ENCODE assay signal across 1 cellular context in the genomic region with DNA sequence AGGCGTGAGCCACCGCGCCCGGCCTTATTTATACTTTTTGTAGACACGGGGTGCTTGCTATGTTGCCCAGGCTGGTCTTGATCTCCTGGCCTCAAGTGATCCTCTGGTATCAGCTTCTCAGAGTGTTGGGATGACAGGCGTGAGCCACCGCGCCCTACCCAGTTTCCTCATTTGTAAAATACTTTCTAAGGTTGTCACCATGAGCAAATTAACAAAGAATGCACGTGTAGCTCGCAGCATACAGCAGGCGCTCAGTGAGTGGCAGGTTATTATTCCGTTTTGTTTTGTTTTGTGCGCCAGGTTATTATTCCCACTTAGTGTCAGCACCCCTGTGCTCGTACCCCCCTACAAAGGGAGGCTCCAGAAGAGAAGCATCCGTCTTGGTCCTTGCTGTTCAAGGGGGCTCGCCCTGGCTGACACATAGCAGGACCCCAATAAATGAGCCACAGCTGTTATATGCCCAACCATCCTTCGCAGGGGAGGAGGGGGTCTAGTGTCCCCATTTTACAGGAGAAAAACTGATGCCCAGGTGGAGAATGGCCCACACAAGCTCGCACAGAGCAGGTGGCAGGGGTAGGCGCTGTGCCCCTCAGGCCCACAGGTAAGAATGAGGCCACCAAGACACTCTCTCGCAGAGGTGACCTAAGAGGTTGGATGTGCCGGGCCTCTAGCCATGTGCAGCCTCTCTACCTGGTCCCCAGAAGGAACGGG.
TF ChIP-seq lines count a peak whose summit lies in the region.

No MANE protein-coding gene starts in this region.

TF ChIP-seq in HepG2, 621 proteins besides CTCF, POLR2A, EP300 and RAD21 (continues in another document):
- TF ChIP-seq BORCS8-MEF2B (CRISPR knock-in tag; IDR thresholded peaks at IDR 0.05) = no peak
- TF ChIP-seq, protein P1, sequence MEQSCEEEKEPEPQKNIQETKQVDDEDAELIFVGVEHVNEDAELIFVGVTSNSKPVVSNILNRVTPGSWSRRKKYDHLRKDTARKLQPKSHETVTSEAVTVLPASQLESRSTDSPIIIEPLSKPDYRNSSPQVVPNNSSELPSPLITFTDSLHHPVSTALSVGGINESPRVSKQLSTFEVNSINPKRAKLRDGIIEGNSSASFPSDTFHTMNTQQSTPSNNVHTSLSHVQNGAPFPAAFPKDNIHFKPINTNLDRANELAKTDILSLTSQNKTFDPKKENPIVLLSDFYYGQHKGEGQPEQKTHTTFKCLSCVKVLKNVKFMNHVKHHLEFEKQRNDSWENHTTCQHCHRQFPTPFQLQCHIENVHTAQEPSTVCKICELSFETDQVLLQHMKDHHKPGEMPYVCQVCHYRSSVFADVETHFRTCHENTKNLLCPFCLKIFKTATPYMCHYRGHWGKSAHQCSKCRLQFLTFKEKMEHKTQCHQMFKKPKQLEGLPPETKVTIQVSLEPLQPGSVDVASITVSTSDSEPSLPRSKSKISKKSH (CRISPR knock-in tag; IDR thresholded peaks at IDR 0.05; ENCODE audit: borderline replicate concordance) = no peak
- no peak for TF ChIP-seq SP2 (CRISPR knock-in tag; IDR thresholded peaks at IDR 0.05)
- TF ChIP-seq, protein P2, sequence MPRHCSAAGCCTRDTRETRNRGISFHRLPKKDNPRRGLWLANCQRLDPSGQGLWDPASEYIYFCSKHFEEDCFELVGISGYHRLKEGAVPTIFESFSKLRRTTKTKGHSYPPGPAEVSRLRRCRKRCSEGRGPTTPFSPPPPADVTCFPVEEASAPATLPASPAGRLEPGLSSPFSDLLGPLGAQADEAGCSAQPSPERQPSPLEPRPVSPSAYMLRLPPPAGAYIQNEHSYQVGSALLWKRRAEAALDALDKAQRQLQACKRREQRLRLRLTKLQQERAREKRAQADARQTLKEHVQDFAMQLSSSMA (CRISPR knock-in tag; IDR thresholded peaks at IDR 0.05) = no peak; the same call in 1 of the 2 replicates
- no peak for TF ChIP-seq NFRKB (IDR thresholded peaks at IDR 0.05)
- no peak for TF ChIP-seq POLR2AphosphoS5 (IDR thresholded peaks at IDR 0.05; ENCODE audit: low read depth, low read length)
- TF ChIP-seq RBFOX2 (IDR thresholded peaks at IDR 0.05; ENCODE audit: low read depth, low read length) = no peak
- peak; percentile 90 for TF ChIP-seq ZNF629 (CRISPR knock-in tag; conservative IDR thresholded peaks at IDR 0.05)
- TF ChIP-seq KLF15 (CRISPR knock-in tag; IDR thresholded peaks at IDR 0.05; ENCODE audit: borderline replicate concordance) = 0 out of 2 replicates have a peak, but pooled peaks have one; percentile 2
- no peak for TF ChIP-seq ZNF615 (CRISPR knock-in tag; IDR thresholded peaks at IDR 0.05; ENCODE audit: borderline replicate concordance)
- TF ChIP-seq TMF1 (CRISPR knock-in tag; IDR thresholded peaks at IDR 0.05; ENCODE audit: low read depth) = no peak
- TF ChIP-seq HMG20A (CRISPR knock-in tag; IDR thresholded peaks at IDR 0.05; ENCODE audit: borderline replicate concordance) = no peak
- no peak for TF ChIP-seq POLR2G (IDR thresholded peaks at IDR 0.05; ENCODE audit: low read depth, low read length)
- peak; percentile 78; the same call in 1 of the 2 replicates for TF ChIP-seq ZSCAN30 (CRISPR knock-in tag; IDR thresholded peaks at IDR 0.05)
- TF ChIP-seq LCORL (IDR thresholded peaks at IDR 0.05) = no peak
- TF ChIP-seq LCORL (CRISPR knock-in tag; IDR thresholded peaks at IDR 0.05) = 0 out of 2 replicates have a peak, but pooled peaks have one; percentile 11
- TF ChIP-seq TSC22D2 (CRISPR knock-in tag; IDR thresholded peaks at IDR 0.05; ENCODE audit: borderline replicate concordance) = no peak
- TF ChIP-seq SAP130 (CRISPR knock-in tag; IDR thresholded peaks at IDR 0.05; ENCODE audit: low read depth) = no peak
- TF ChIP-seq, protein P3, sequence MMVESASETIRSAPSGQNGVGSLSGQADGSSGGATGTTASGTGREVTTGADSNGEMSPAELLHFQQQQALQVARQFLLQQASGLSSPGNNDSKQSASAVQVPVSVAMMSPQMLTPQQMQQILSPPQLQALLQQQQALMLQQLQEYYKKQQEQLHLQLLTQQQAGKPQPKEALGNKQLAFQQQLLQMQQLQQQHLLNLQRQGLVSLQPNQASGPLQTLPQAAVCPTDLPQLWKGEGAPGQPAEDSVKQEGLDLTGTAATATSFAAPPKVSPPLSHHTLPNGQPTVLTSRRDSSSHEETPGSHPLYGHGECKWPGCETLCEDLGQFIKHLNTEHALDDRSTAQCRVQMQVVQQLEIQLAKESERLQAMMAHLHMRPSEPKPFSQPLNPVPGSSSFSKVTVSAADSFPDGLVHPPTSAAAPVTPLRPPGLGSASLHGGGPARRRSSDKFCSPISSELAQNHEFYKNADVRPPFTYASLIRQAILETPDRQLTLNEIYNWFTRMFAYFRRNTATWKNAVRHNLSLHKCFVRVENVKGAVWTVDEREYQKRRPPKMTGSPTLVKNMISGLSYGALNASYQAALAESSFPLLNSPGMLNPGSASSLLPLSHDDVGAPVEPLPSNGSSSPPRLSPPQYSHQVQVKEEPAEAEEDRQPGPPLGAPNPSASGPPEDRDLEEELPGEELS (CRISPR knock-in tag; IDR thresholded peaks at IDR 0.05) = 0 out of 2 replicates have a peak, but pooled peaks have one; percentile 34
- no peak for TF ChIP-seq ZNF816 (CRISPR knock-in tag; IDR thresholded peaks at IDR 0.05; ENCODE audit: borderline replicate concordance)
- TF ChIP-seq NFATC3 (CRISPR knock-in tag; IDR thresholded peaks at IDR 0.05) = no peak
- TF ChIP-seq ZNF552 (CRISPR knock-in tag; IDR thresholded peaks at IDR 0.05; ENCODE audit: borderline replicate concordance) = no peak
- TF ChIP-seq ZSCAN9 (CRISPR knock-in tag; IDR thresholded peaks at IDR 0.05; ENCODE audit: borderline replicate concordance) = peak; percentile 10; the same call in 1 of the 2 replicates
- TF ChIP-seq RBAK (CRISPR knock-in tag; IDR thresholded peaks at IDR 0.05) = no peak
- TF ChIP-seq ZNF670 (CRISPR knock-in tag; IDR thresholded peaks at IDR 0.05; ENCODE audit: borderline replicate concordance) = peak; percentile 19; the same call in 1 of the 2 replicates
- no peak for TF ChIP-seq ZNF224 (CRISPR knock-in tag; IDR thresholded peaks at IDR 0.05)
- TF ChIP-seq ZNF761 (CRISPR knock-in tag; conservative IDR thresholded peaks at IDR 0.05) = no peak
- no peak for TF ChIP-seq NCOR1 (IDR thresholded peaks at IDR 0.05; ENCODE audit: borderline replicate concordance, low read length)
- TF ChIP-seq MYC (CRISPR knock-in tag; IDR thresholded peaks at IDR 0.05; ENCODE audit: borderline replicate concordance) = no peak
- no peak for TF ChIP-seq ISX (CRISPR knock-in tag; conservative IDR thresholded peaks at IDR 0.05)
- TF ChIP-seq, protein P4, sequence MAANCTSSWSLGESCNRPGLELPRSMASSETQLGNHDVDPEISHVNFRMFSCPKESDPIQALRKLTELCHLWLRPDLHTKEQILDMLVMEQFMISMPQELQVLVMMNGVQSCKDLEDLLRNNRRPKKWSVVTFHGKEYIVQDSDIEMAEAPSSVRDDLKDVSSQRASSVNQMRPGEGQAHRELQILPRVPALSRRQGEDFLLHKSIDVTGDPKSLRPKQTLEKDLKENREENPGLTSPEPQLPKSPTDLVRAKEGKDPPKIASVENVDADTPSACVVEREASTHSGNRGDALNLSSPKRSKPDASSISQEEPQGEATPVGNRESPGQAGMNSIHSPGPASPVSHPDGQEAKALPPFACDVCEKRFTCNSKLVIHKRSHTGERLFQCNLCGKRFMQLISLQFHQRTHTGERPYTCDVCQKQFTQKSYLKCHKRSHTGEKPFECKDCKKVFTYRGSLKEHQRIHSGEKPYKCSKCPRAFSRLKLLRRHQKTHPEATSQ (CRISPR knock-in tag; IDR thresholded peaks at IDR 0.05; ENCODE audit: borderline replicate concordance) = no peak
- TF ChIP-seq ZNF44 (CRISPR knock-in tag; IDR thresholded peaks at IDR 0.05) = no peak
- peak; percentile 95 for TF ChIP-seq ZKSCAN8 (CRISPR knock-in tag; IDR thresholded peaks at IDR 0.05; ENCODE audit: borderline replicate concordance)
- TF ChIP-seq NCOA1 (CRISPR knock-in tag; IDR thresholded peaks at IDR 0.05) = 0 out of 2 replicates have a peak, but pooled peaks have one; percentile 17
- no peak for TF ChIP-seq SALL1 (CRISPR knock-in tag; IDR thresholded peaks at IDR 0.05)
- no peak for TF ChIP-seq PAWR (CRISPR knock-in tag; IDR thresholded peaks at IDR 0.05; ENCODE audit: borderline replicate concordance)
- TF ChIP-seq ZNF264 (CRISPR knock-in tag; IDR thresholded peaks at IDR 0.05) = no peak
- no peak for TF ChIP-seq ZNF772 (CRISPR knock-in tag; IDR thresholded peaks at IDR 0.05)
- 0 out of 2 replicates have a peak, but pooled peaks have one; percentile 44 for TF ChIP-seq ADNP (CRISPR knock-in tag; IDR thresholded peaks at IDR 0.05)
- TF ChIP-seq, protein P5, sequence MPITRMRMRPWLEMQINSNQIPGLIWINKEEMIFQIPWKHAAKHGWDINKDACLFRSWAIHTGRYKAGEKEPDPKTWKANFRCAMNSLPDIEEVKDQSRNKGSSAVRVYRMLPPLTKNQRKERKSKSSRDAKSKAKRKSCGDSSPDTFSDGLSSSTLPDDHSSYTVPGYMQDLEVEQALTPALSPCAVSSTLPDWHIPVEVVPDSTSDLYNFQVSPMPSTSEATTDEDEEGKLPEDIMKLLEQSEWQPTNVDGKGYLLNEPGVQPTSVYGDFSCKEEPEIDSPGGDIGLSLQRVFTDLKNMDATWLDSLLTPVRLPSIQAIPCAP (CRISPR knock-in tag; IDR thresholded peaks at IDR 0.05; ENCODE audit: low read depth) = no peak
- TF ChIP-seq KAT2B (IDR thresholded peaks at IDR 0.05; ENCODE audit: borderline replicate concordance, low read depth, low read length) = no peak
- TF ChIP-seq, protein P6, sequence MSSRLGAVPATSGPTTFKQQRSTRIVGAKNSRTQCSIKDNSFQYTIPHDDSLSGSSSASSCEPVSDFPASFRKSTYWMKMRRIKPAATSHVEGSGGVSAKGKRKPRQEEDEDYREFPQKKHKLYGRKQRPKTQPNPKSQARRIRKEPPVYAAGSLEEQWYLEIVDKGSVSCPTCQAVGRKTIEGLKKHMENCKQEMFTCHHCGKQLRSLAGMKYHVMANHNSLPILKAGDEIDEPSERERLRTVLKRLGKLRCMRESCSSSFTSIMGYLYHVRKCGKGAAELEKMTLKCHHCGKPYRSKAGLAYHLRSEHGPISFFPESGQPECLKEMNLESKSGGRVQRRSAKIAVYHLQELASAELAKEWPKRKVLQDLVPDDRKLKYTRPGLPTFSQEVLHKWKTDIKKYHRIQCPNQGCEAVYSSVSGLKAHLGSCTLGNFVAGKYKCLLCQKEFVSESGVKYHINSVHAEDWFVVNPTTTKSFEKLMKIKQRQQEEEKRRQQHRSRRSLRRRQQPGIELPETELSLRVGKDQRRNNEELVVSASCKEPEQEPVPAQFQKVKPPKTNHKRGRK (CRISPR knock-in tag; IDR thresholded peaks at IDR 0.05) = no peak
- TF ChIP-seq SP140L (CRISPR knock-in tag; IDR thresholded peaks at IDR 0.05; ENCODE audit: borderline replicate concordance) = no peak
- TF ChIP-seq, protein P7, sequence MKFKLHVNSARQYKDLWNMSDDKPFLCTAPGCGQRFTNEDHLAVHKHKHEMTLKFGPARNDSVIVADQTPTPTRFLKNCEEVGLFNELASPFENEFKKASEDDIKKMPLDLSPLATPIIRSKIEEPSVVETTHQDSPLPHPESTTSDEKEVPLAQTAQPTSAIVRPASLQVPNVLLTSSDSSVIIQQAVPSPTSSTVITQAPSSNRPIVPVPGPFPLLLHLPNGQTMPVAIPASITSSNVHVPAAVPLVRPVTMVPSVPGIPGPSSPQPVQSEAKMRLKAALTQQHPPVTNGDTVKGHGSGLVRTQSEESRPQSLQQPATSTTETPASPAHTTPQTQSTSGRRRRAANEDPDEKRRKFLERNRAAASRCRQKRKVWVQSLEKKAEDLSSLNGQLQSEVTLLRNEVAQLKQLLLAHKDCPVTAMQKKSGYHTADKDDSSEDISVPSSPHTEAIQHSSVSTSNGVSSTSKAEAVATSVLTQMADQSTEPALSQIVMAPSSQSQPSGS (CRISPR knock-in tag; IDR thresholded peaks at IDR 0.05) = no peak
- TF ChIP-seq ZNF33B (CRISPR knock-in tag; IDR thresholded peaks at IDR 0.05) = no peak
- TF ChIP-seq PCBP1 (IDR thresholded peaks at IDR 0.05; ENCODE audit: borderline replicate concordance, low read depth, low read length) = no peak
- TF ChIP-seq ZNF10 (CRISPR knock-in tag; IDR thresholded peaks at IDR 0.05; ENCODE audit: borderline replicate concordance, low read depth) = no peak
- 0 out of 2 replicates have a peak, but pooled peaks have one; percentile 11 for TF ChIP-seq ZMAT3 (CRISPR knock-in tag; conservative IDR thresholded peaks at IDR 0.05)
- no peak for TF ChIP-seq ZSCAN25 (CRISPR knock-in tag; IDR thresholded peaks at IDR 0.05)
- TF ChIP-seq THYN1 (CRISPR knock-in tag; IDR thresholded peaks at IDR 0.05; ENCODE audit: borderline replicate concordance, low read depth) = no peak
- TF ChIP-seq, protein P8, sequence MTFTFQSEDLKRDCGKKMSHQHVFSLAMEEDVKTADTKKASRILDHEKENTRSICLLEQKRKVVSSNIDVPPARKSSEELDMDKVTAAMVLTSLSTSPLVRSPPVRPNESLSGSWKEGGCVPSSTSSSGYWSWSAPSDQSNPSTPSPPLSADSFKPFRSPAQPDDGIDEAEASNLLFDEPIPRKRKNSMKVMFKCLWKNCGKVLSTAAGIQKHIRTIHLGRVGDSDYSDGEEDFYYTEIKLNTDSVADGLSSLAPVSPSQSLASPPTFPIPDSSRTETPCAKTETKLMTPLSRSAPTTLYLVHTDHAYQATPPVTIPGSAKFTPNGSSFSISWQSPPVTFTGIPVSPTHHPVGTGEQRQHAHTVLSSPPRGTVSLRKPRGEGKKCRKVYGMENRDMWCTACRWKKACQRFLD (CRISPR knock-in tag; IDR thresholded peaks at IDR 0.05; ENCODE audit: borderline replicate concordance) = 0 out of 2 replicates have a peak, but pooled peaks have one; percentile 1
- TF ChIP-seq PHF8 (CRISPR knock-in tag; IDR thresholded peaks at IDR 0.05) = no peak
- TF ChIP-seq ELF3 (CRISPR knock-in tag; IDR thresholded peaks at IDR 0.05) = 0 out of 2 replicates have a peak, but pooled peaks have one; percentile 17
- TF ChIP-seq, protein P9, sequence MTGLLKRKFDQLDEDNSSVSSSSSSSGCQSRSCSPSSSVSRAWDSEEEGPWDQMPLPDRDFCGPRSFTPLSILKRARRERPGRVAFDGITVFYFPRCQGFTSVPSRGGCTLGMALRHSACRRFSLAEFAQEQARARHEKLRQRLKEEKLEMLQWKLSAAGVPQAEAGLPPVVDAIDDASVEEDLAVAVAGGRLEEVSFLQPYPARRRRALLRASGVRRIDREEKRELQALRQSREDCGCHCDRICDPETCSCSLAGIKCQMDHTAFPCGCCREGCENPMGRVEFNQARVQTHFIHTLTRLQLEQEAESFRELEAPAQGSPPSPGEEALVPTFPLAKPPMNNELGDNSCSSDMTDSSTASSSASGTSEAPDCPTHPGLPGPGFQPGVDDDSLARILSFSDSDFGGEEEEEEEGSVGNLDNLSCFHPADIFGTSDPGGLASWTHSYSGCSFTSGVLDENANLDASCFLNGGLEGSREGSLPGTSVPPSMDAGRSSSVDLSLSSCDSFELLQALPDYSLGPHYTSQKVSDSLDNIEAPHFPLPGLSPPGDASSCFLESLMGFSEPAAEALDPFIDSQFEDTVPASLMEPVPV (CRISPR knock-in tag; IDR thresholded peaks at IDR 0.05) = no peak
